Comparison of ENCODE assay signal across 10 cellular contexts in the genomic region with DNA sequence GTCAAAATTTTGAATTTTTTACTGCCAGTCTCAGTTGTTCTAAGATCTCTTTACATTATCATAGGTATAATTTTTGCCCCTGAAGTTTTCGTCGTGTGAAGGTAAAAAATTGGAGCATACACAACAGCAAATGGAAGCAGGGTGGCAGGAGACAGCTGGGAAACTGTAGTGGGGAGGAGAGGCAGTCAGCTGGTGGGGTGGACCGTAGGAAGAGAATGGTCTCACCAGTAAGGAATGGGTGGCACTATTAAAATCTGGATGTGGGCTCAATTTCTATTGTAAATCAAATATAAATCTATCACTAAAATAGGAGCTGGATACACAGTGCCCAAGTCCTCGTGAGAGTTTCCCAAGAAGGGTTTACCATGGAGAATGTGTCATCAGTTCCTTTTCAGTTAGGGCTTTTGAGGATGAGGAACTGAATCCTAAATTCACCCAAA. TPM values are rescaled to one million over a fixed set of nuclear protein-coding genes. Genes with fewer than 3 reads are reported as not detected.
A peak's percentile ranks its signal among the peaks of the same experiment; 100 is the strongest.
DNase-seq lines count a peak whose midpoint lies in the region; ATAC-seq and TF ChIP-seq lines count a peak whose summit lies in the region.
"Had no signal": no experiment of that assay in that cellular context is flagged by ENCODE, and none has a peak within 500 bp of the region (broad histone marks: within the 10 kb centered on the region; RNA-seq: fewer than 3 reads in every experiment).

No MANE protein-coding gene starts in this region.

- no peak for ATAC-seq in GM18520 (IDR thresholded peaks at IDR 0.05; ENCODE audit: unreplicated experiment)

- peak; percentile 59 for DNase-seq in DMS53 (lab: John Stamatoyannopoulos, UW)
- peak; percentile 30 for DNase-seq in NCI-H146 (lab: John Stamatoyannopoulos, UW)
- DNase-seq in DMS114 treated with DMSO at 0.1 percent for 48 hours (lab: John Stamatoyannopoulos, UW; ENCODE audit: unreplicated experiment): no peak
- no peak for DNase-seq in A172 (ENCODE audit: low spot score)
- no peak for DNase-seq in activated naive CD4-positive, alpha-beta T cell (lab: John Stamatoyannopoulos, UW)
- DNase-seq: DMS79 had no signal

- no peak for TF ChIP-seq CTCF in neutrophil (IDR thresholded peaks at IDR 0.05)

- H3K9ac ChIP-seq in duodenal mucosa (ENCODE audit: low read depth in 1 of 2, low read length in 2 of 2): peak overlapping the region; percentile 22 to 44
- H3K9ac ChIP-seq: KMS-11 had no signal

- no peaks in the 10 kb centered on the region for H3K36me3 ChIP-seq in duodenal mucosa (ENCODE audit: control insufficient read depth in 1 of 2, insufficient read depth in 2 of 2, low read length in 2 of 2)
- no peaks in the 10 kb centered on the region for H3K36me3 ChIP-seq in neutrophil

- H3K4me3 ChIP-seq in duodenal mucosa (ENCODE audit: low read depth in 1 of 2, low read length in 2 of 2) (peak overlapping the region in 1 of 2 donors; percentile 27), neutrophil (ENCODE audit: low read depth in 1 of 2, low read length in 1 of 2) (no peak overlapping the region)

- peaks cover 52 to 61% of the 10 kb centered on the region in 2 donors for H3K4me1 ChIP-seq in duodenal mucosa (ENCODE audit: control insufficient read depth in 1 of 2, insufficient read depth in 2 of 2, low read length in 2 of 2)
- peaks cover 13 to 16% of the 10 kb centered on the region in 2 experiments for H3K4me1 ChIP-seq in neutrophil (ENCODE audit: control insufficient read depth in 1 of 2, insufficient read depth in 1 of 2, low read depth in 1 of 2, low read length in 1 of 2)

- H3K27ac ChIP-seq in duodenal mucosa (ENCODE audit: low read depth, low read length): peak overlapping the region; percentile 62
- peak overlapping the region; percentile 17 for H3K27ac ChIP-seq in neutrophil
- H3K27ac ChIP-seq: KMS-11 had no signal

- H3K27me3 ChIP-seq in duodenal mucosa (ENCODE audit: control insufficient read depth in 1 of 2, insufficient read depth in 2 of 2, low read length in 2 of 2): no peaks in the 10 kb centered on the region
- H3K27me3 ChIP-seq in neutrophil: no peaks in the 10 kb centered on the region

- H3K9me3 ChIP-seq in duodenal mucosa (ENCODE audit: control insufficient read depth in 1 of 2, low read length in 2 of 2) (no peaks in the 10 kb centered on the region), neutrophil (no peaks in the 10 kb centered on the region)

RNA-seq across cellular contexts. Expression of gene IRF2BP2, which starts 10.3 kb away (rescaled TPM):
- total RNA-seq in A172 (2014; rRNA removed; shearing (Covaris generic)): 50.8 and 51.3 TPM in 2 replicates

Comparison
In these comparisons a context has a peak if more than half of its experiments do, and no peak if none do; other contexts are left out.
1. DNase-seq: peak in DMS53 (single experiment) and NCI-H146 (single experiment); none in DMS114 treated with DMSO at 0.1 percent for 48 hours (single experiment), A172 (single experiment) and activated naive CD4-positive, alpha-beta T cell (0 of 4).